In genomic region chr1:92482404-92482664, GRCh38 we compare ENCODE assay signal across 9 cellular contexts. TPM values are rescaled to one million over a fixed set of nuclear protein-coding genes. Genes with fewer than 3 reads are reported as not detected.
DNase-seq lines count a peak whose midpoint lies in the region; ATAC-seq and TF ChIP-seq lines count a peak whose summit lies in the region.
"Had no signal": no experiment of that assay in that cellular context is flagged by ENCODE, and none has a peak within 500 bp of the region (broad histone marks: within the 10 kb centered on the region; RNA-seq: fewer than 3 reads in every experiment).

No MANE protein-coding gene starts in this region.

- H3K18ac ChIP-seq in trophoblast cell (ENCODE audit: low read length), result no peak overlapping the region

- H3K4me3 ChIP-seq in DOHH2 (ENCODE audit: low read length) (no peak overlapping the region), OCI-LY1 (ENCODE audit: low read depth, low read length, poor library complexity, severe bottlenecking) (peak overlapping the region; percentile 85), fibroblast of villous mesenchyme (ENCODE audit: low read depth, low read length) (peak overlapping the region; percentile 34), trophoblast cell (ENCODE audit: low read depth, low read length) (no peak overlapping the region)

- H4K8ac ChIP-seq in trophoblast cell (ENCODE audit: low read depth, low read length), result no peak overlapping the region

- H3K79me1 ChIP-seq in trophoblast cell (ENCODE audit: low read length), result no peaks in the 10 kb centered on the region

- H3K9me3 ChIP-seq in DOHH2 (ENCODE audit: control insufficient read depth, insufficient read depth, low read length) (no peaks in the 10 kb centered on the region), OCI-LY1 (ENCODE audit: low read length) (no peaks in the 10 kb centered on the region), trophoblast cell (ENCODE audit: insufficient read depth, low read depth, low read length) (peaks cover 7% of the 10 kb centered on the region)

- WGBS in trophoblast cell (ENCODE audit: extremely low coverage, insufficient coverage, insufficient read length), result no CpG with 5 or more reads among the region's 15 CpGs

- H3K79me2 ChIP-seq in DOHH2 (ENCODE audit: control insufficient read depth, low read length) (no peaks in the 10 kb centered on the region), OCI-LY1 (ENCODE audit: insufficient read depth, low read length) (no peaks in the 10 kb centered on the region; the same call in 1 of the 2 replicates), trophoblast cell (ENCODE audit: control insufficient read depth, insufficient read depth, low read length, poor library complexity) (no peaks in the 10 kb centered on the region)

- no peak overlapping the region for H3K4ac ChIP-seq in trophoblast cell (ENCODE audit: low read depth, low read length)

- no peak overlapping the region for H3K14ac ChIP-seq in trophoblast cell (ENCODE audit: low read length)

- no peak for ATAC-seq in HG02840 (IDR thresholded peaks at IDR 0.05; ENCODE audit: low FRiP score, unreplicated experiment)
- ATAC-seq in GM21576 (IDR thresholded peaks at IDR 0.05; ENCODE audit: unreplicated experiment), result no peak

- TF ChIP-seq CTCF in DOHH2 (IDR thresholded peaks at IDR 0.05; ENCODE audit: low read depth, low read length, poor library complexity, severe bottlenecking) (no peak), OCI-LY1 (IDR thresholded peaks at IDR 0.05; ENCODE audit: low read length) (no peak), fibroblast of villous mesenchyme (IDR thresholded peaks at IDR 0.05; ENCODE audit: insufficient read depth, low read depth, low read length) (no peak), GM10266 (IDR thresholded peaks at IDR 0.05; ENCODE audit: control insufficient read depth, insufficient read depth, low read depth, missing control alignments) (no peak)

- peaks cover 40% of the 10 kb centered on the region for H3K4me1 ChIP-seq in DOHH2 (ENCODE audit: control insufficient read depth, low read length)
- peaks cover 28% of the 10 kb centered on the region for H3K4me1 ChIP-seq in OCI-LY1 (ENCODE audit: insufficient read depth, low read length, severe bottlenecking)
- H3K4me1 ChIP-seq in trophoblast cell (ENCODE audit: control insufficient read depth in 1 of 2, insufficient read depth in 2 of 2, low read length in 2 of 2), result peaks cover 42 to 56% of the 10 kb centered on the region in 2 experiments

- no peaks in the 10 kb centered on the region for H4K20me1 ChIP-seq in DOHH2 (ENCODE audit: control insufficient read depth, insufficient read depth, low read depth, low read length)
- H4K20me1 ChIP-seq in OCI-LY1 (ENCODE audit: insufficient read depth, low read length), result no peaks in the 10 kb centered on the region

- H2BK5ac ChIP-seq in trophoblast cell (ENCODE audit: low read depth, low read length, poor library complexity), result no peak overlapping the region

- H3F3A ChIP-seq in DOHH2 (ENCODE audit: control insufficient read depth, insufficient read depth) (0 out of 2 replicates have a peak, but pooled peaks cover 4% of the 10 kb centered on the region), OCI-LY1 (ENCODE audit: insufficient read depth, low read length) (no peaks in the 10 kb centered on the region)

- H3K36me3 ChIP-seq in DOHH2 (ENCODE audit: control insufficient read depth, low read length) (no peaks in the 10 kb centered on the region), OCI-LY1 (ENCODE audit: insufficient read depth, low read length) (peaks cover 51% of the 10 kb centered on the region), trophoblast cell (ENCODE audit: control insufficient read depth in 1 of 2, insufficient read depth in 2 of 2, low read length in 2 of 2) (no peaks in the 10 kb centered on the region)

- no peak overlapping the region for H2AK5ac ChIP-seq in trophoblast cell (ENCODE audit: low read length)

- H2BK120ac ChIP-seq in trophoblast cell (ENCODE audit: insufficient read depth, low read length, poor library complexity), result no peak overlapping the region

- peaks cover 56% of the 10 kb centered on the region for H3K27me3 ChIP-seq in DOHH2 (ENCODE audit: control insufficient read depth, low read length)
- no peaks in the 10 kb centered on the region for H3K27me3 ChIP-seq in OCI-LY1 (ENCODE audit: insufficient read depth, low read length)
- peaks cover 87% of the 10 kb centered on the region for H3K27me3 ChIP-seq in trophoblast cell (ENCODE audit: insufficient read depth, low read length)

- no peak overlapping the region for H4K12ac ChIP-seq in trophoblast cell (ENCODE audit: low read depth, low read length)

- H3K4me2 ChIP-seq in DOHH2 (ENCODE audit: low read length) (peak overlapping the region; percentile 100; the same call in 1 of the 2 replicates), OCI-LY1 (ENCODE audit: low read length) (peak overlapping the region; percentile 83), trophoblast cell (ENCODE audit: low read length) (peak overlapping the region; percentile 61)

- no peak overlapping the region for H3K23ac ChIP-seq in trophoblast cell (ENCODE audit: low read length)

- H4K91ac ChIP-seq in trophoblast cell (ENCODE audit: low read depth, low read length), result no peak overlapping the region

- no peaks in the 10 kb centered on the region for H3K9me2 ChIP-seq in DOHH2 (replicated peaks; ENCODE audit: control insufficient read depth, low read length)
- no peaks in the 10 kb centered on the region for H3K9me2 ChIP-seq in OCI-LY1 (ENCODE audit: low read depth, low read length)

- H3K9ac ChIP-seq in OCI-LY1 (ENCODE audit: low read length) (peak overlapping the region; percentile 73), trophoblast cell (ENCODE audit: low read length) (no peak overlapping the region)

- H3K27ac ChIP-seq in DOHH2 (ENCODE audit: low read depth, low read length) (no peak overlapping the region), OCI-LY1 (ENCODE audit: low read depth, low read length, poor library complexity, severe bottlenecking) (peak overlapping the region; percentile 87), trophoblast cell (ENCODE audit: low read depth, low read length) (no peak overlapping the region)
- H3K27ac ChIP-seq: VCaP had no signal

- no peak for DNase-seq in fibroblast of villous mesenchyme (ENCODE audit: low read depth)
- DNase-seq in trophoblast cell, result peak in 1 of 2 donors; percentile 16
- DNase-seq in GM10266 (ENCODE audit: extremely low spot score), result no peak
- DNase-seq in NCI-H446 treated with DMSO at 0.1 percent for 48 hours (lab: John Stamatoyannopoulos, UW), result no peak

- H2AFZ ChIP-seq in OCI-LY1 (ENCODE audit: low read length) (no peak overlapping the region), trophoblast cell (ENCODE audit: insufficient read depth, low read length, poor library complexity) (no peak overlapping the region)

- H2BK12ac ChIP-seq in trophoblast cell (ENCODE audit: low read length), result no peak overlapping the region

RNA-seq across cellular contexts. Expression of gene GFI1, which starts 4.4 kb away (rescaled TPM):
- under 0.01 TPM in 2 replicates for total RNA-seq in fibroblast of villous mesenchyme
- 0.17 and 0.25 TPM in 2 replicates for polyA plus RNA-seq in trophoblast cell (2013)

Comparison
In these comparisons a context has a peak if more than half of its experiments do, and no peak if none do; other contexts are left out.
1. H3K4me3 ChIP-seq: peak in OCI-LY1 (single experiment) and fibroblast of villous mesenchyme (single experiment); none in DOHH2 (single experiment) and trophoblast cell (single experiment).
2. Peak in every context shown above with its lines, with median percentiles within 50 percentile points of each other: H3K4me2 ChIP-seq.